ENCODE assay signal across 18 cellular contexts in genomic region chr6:132392292-132392691, GRCh38. TPM values are rescaled to one million over a fixed set of nuclear protein-coding genes. Genes with fewer than 3 reads are reported as not detected.
DNase-seq lines count a peak whose midpoint lies in the region; ATAC-seq and TF ChIP-seq lines count a peak whose summit lies in the region.
"Had no signal": no experiment of that assay in that cellular context is flagged by ENCODE, and none has a peak within 500 bp of the region (broad histone marks: within the 10 kb centered on the region; RNA-seq: fewer than 3 reads in every experiment).

No MANE protein-coding gene starts in this region.

- H2BK120ac ChIP-seq in mesendoderm (ENCODE audit: low read depth, low read length), result no peak overlapping the region

- no peaks in the 10 kb centered on the region for H3K79me1 ChIP-seq in mesendoderm (ENCODE audit: low read length)

- H3K56ac ChIP-seq in mesendoderm (ENCODE audit: low read length), result no peak overlapping the region

- H2BK5ac ChIP-seq in mesendoderm (ENCODE audit: low read length), result no peak overlapping the region

- H3K4me3 ChIP-seq in SK-N-SH (ENCODE audit: low read depth in 2 of 2, low read length in 1 of 2), result peak overlapping the region in 1 of 2 experiments; percentile 14; a peak in 1 of 4 replicates
- peak overlapping the region; percentile 14; the same call in 1 of the 2 replicates for H3K4me3 ChIP-seq in iPS-20b (ENCODE audit: low read length)
- no peak overlapping the region for H3K4me3 ChIP-seq in mesendoderm (ENCODE audit: low read length)
- H3K4me3 ChIP-seq: left lung, right lobe of liver had no signal

- H3K9ac ChIP-seq in SK-N-SH (peak overlapping the region; percentile 47; the same call in 1 of the 2 replicates), iPS-20b (ENCODE audit: low read depth, low read length) (no peak overlapping the region), mesendoderm (ENCODE audit: low read length) (no peak overlapping the region)

- intact Hi-C loops in sciatic nerve (cut with DNase I), result no loop called here

- H3K4ac ChIP-seq in mesendoderm (ENCODE audit: low read depth, low read length), result no peak overlapping the region

- POLR2A ChIA-PET in SK-N-SH (lab: Yijun Ruan, JAX), result no interaction called here

- no peaks in the 10 kb centered on the region for H3K9me2 ChIP-seq in SK-N-SH

- TF ChIP-seq RAD21 in SK-N-SH (IDR thresholded peaks at IDR 0.05; ENCODE audit: low read length), result no peak

- no peaks in the 10 kb centered on the region; a peak in 1 of 4 replicates for H3K4me1 ChIP-seq in SK-N-SH (ENCODE audit: control insufficient read depth in 1 of 2, insufficient read depth in 2 of 2, low read depth in 1 of 2, low read length in 1 of 2)
- peaks cover 11% of the 10 kb centered on the region for H3K4me1 ChIP-seq in iPS-20b (ENCODE audit: insufficient read depth, low read length)
- no peaks in the 10 kb centered on the region for H3K4me1 ChIP-seq in mesendoderm (ENCODE audit: control insufficient read depth, low read depth, low read length)
- H3K4me1 ChIP-seq: left lung, right lobe of liver had no signal

- H3F3A ChIP-seq in SK-N-SH (replicated peaks; ENCODE audit: insufficient read depth), result peaks cover 13% of the 10 kb centered on the region

- no peak overlapping the region for H3K18ac ChIP-seq in mesendoderm (ENCODE audit: low read length)

- TF ChIP-seq EP300 in SK-N-SH (IDR thresholded peaks at IDR 0.05; ENCODE audit: borderline replicate concordance in 1 of 2, low read depth in 1 of 2, low read length in 1 of 2), result no peak

- no peak overlapping the region for H2BK15ac ChIP-seq in mesendoderm (replicated peaks; ENCODE audit: low read depth)

- H4K5ac ChIP-seq in mesendoderm (ENCODE audit: low read length), result no peak overlapping the region

- peak overlapping the region; percentile 25; the same call in 1 of the 2 replicates for H2AFZ ChIP-seq in SK-N-SH (ENCODE audit: low read depth)

- H4K20me1 ChIP-seq in SK-N-SH (ENCODE audit: insufficient read depth), result no peaks in the 10 kb centered on the region

- H4K8ac ChIP-seq in mesendoderm (ENCODE audit: low read depth, low read length), result no peak overlapping the region

- H3K27me3 ChIP-seq in SK-N-SH (ENCODE audit: insufficient read depth) (no peaks in the 10 kb centered on the region), iPS-20b (ENCODE audit: insufficient read depth, low read length) (no peaks in the 10 kb centered on the region), mesendoderm (ENCODE audit: insufficient read depth, low read length, poor library complexity) (no peaks in the 10 kb centered on the region)
- H3K27me3 ChIP-seq: left lung, right lobe of liver had no signal

- H3K79me2 ChIP-seq in SK-N-SH (ENCODE audit: insufficient read depth) (peaks cover 81% of the 10 kb centered on the region), mesendoderm (ENCODE audit: control insufficient read depth, insufficient read depth, low read length) (no peaks in the 10 kb centered on the region)

- H3K9me3 ChIP-seq in SK-N-SH, result peaks cover 14% of the 10 kb centered on the region; the same call in 1 of the 2 replicates
- no peaks in the 10 kb centered on the region for H3K9me3 ChIP-seq in iPS-20b (ENCODE audit: insufficient read depth, low read depth, low read length)

- DNase-seq in AG20443 (ENCODE audit: low spot score) (peak; percentile 9), SK-N-SH (no peak), sciatic nerve (ENCODE audit: low spot score) (no peak), mesendoderm (no peak), SKM-1 treated with dmso at 0.1 percent for 144 hours (lab: John Stamatoyannopoulos, UW; ENCODE audit: unreplicated experiment) (no peak)
- no peak for DNase-seq in activated CD4-positive, alpha-beta T cell treated with anti-CD3 and anti-CD28 coated beads, Interleukin-2, amount 50 U/mL, for 48 hours
- DNase-seq: activated CD4-positive, alpha-beta T cell treated with anti-CD3 and anti-CD28 coated beads for 1 hour; activated CD8-positive, alpha-beta memory T cell treated with anti-CD3 and anti-CD28 coated beads, Interleukin-2, amount 50 U/mL, for 4 hours; activated naive CD4-positive, alpha-beta T cell treated with anti-CD3 and anti-CD28 coated beads, Interleukin-2, amount 50 U/mL, for 16 hours; effector CD4-positive, alpha-beta T cell; MV-4-11; naive thymus-derived CD8-positive, alpha-beta T cell; NCI-H2081 treated with DMSO at 0.1 percent for 48 hours; right lobe of liver; T-helper 2 cell had no signal

- peak; percentile 15 for ATAC-seq in sciatic nerve
- ATAC-seq in HG02885 (IDR thresholded peaks at IDR 0.05; ENCODE audit: poor library complexity, unreplicated experiment), result no peak
- ATAC-seq: naive thymus-derived CD8-positive, alpha-beta T cell had no signal

- peak overlapping the region; percentile 82 to 90 for H3K27ac ChIP-seq in SK-N-SH (ENCODE audit: low read depth in 2 of 2, low read length in 1 of 2)
- H3K27ac ChIP-seq in iPS-20b (ENCODE audit: low read length), result no peak overlapping the region
- no peak overlapping the region for H3K27ac ChIP-seq in mesendoderm (ENCODE audit: low read depth, low read length)
- H3K27ac ChIP-seq: right lobe of liver had no signal

- 20% methylated on average over 6 of the region's 6 CpGs for WGBS in SK-N-SH (ENCODE audit: low lambda C conversion rate)
- no CpG with 5 or more reads among the region's 6 CpGs for WGBS in mesendoderm (ENCODE audit: extremely low coverage, insufficient coverage, low lambda C conversion rate)

- no peak for TF ChIP-seq CTCF in SK-N-SH (IDR thresholded peaks at IDR 0.05)

- peak overlapping the region; percentile 62 for H3K4me2 ChIP-seq in SK-N-SH
- no peak overlapping the region for H3K4me2 ChIP-seq in mesendoderm (ENCODE audit: low read length)

- H3K36me3 ChIP-seq in SK-N-SH (replicated peaks in 1 of 2; ENCODE audit: control insufficient read depth in 1 of 2, insufficient read depth in 2 of 2, low read length in 1 of 2), result peaks cover 0 to 3% of the 10 kb centered on the region in 2 experiments
- H3K36me3 ChIP-seq in iPS-20b (ENCODE audit: insufficient read depth, low read depth, low read length), result no peaks in the 10 kb centered on the region
- no peaks in the 10 kb centered on the region for H3K36me3 ChIP-seq in mesendoderm (ENCODE audit: control insufficient read depth, insufficient read depth, low read length)
- H3K36me3 ChIP-seq: left lung, right lobe of liver had no signal

- no peak overlapping the region for H3K23ac ChIP-seq in mesendoderm (ENCODE audit: low read length)

- no peak overlapping the region for H2AK5ac ChIP-seq in mesendoderm (ENCODE audit: low read length)

- CTCF ChIA-PET in SK-N-SH (lab: Yijun Ruan, JAX), result interaction anchor here (1.0 kb wide), 1 partner anchor 92 kb away, joined by 3 read pairs; no protein-coding TSS in a partner anchor

TF ChIP-seq in SK-N-SH, 30 proteins besides CTCF, POLR2A, EP300 and RAD21:
- TF ChIP-seq FOSL2 (IDR thresholded peaks at IDR 0.05; ENCODE audit: borderline replicate concordance, low read depth) (no peak), USF1 (IDR thresholded peaks at IDR 0.05; ENCODE audit: borderline replicate concordance, low read depth) (no peak), PBX3 (IDR thresholded peaks at IDR 0.05) (no peak), POLR2AphosphoS5 (IDR thresholded peaks at IDR 0.05; ENCODE audit: low read depth, low read length) (no peak), TEAD4 (IDR thresholded peaks at IDR 0.05; ENCODE audit: borderline replicate concordance, insufficient read depth) (no peak), YY1 (IDR thresholded peaks at IDR 0.05; ENCODE audit: low read depth) (no peak), USF2 (IDR thresholded peaks at IDR 0.05; ENCODE audit: borderline replicate concordance, low read depth, low read length) (no peak), SMC3 (IDR thresholded peaks at IDR 0.05; ENCODE audit: low read depth, low read length) (no peak), EZH2phosphoT487 (IDR thresholded peaks at IDR 0.05; ENCODE audit: borderline replicate concordance, low read depth) (no peak)
TF ChIP-seq in SK-N-SH: peak in this region for 0.

RNA-seq across cellular contexts. Expression of gene MOXD1, which starts 9.0 kb away (rescaled TPM):
- 252 and 379 TPM in 2 replicates for polyA plus RNA-seq in SK-N-SH (2012; rRNA removed)
- polyA plus RNA-seq in SK-N-SH (2012; cell fraction: cytosol; rRNA removed), result 385 and 417 TPM in 2 replicates
- polyA plus RNA-seq in SK-N-SH (2012; cell fraction: nucleus; rRNA removed), result 88.2 and 221 TPM in 2 replicates
- total RNA-seq in sciatic nerve, result 14.2 TPM
- 0.58 TPM for polyA plus RNA-seq in mesendoderm (2013, experiment 1 of 2)
- polyA plus RNA-seq in mesendoderm (2013, experiment 2 of 2), result 0.48 TPM
- polyA plus RNA-seq: naive thymus-derived CD8-positive, alpha-beta T cell had no signal

Comparison
In these comparisons a context has a peak if more than half of its experiments do, and no peak if none do; other contexts are left out.
1. H3K27ac ChIP-seq: peak in SK-N-SH (2 of 2); none in iPS-20b (single experiment) and mesendoderm (single experiment).